ENCODE assay signal across 12 cellular contexts in the genomic region with DNA sequence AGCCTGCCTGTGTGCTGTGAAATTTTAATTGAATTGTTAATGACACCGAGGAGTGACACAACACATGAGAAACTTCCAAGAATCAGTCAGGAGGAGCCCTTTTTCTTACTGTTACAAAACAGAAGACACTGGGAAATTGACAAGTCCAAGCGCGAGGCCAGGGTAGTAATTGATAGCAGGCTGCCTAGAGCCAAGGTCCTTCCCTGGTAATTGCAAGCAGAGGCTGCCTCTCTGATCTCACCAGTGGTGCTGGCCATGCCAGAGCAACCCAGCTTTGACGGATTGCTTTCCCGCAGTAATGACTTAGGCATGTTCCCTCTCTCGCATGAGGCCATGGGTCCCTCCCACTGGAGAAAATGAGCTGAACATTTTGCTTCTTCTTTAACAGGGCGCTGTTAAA.
A peak's percentile ranks its signal among the peaks of the same experiment; 100 is the strongest.
DNase-seq lines count a peak whose midpoint lies in the region; ATAC-seq and TF ChIP-seq lines count a peak whose summit lies in the region.
"Had no signal": no experiment of that assay in that cellular context is flagged by ENCODE, and none has a peak within 500 bp of the region (broad histone marks: within the 10 kb centered on the region; RNA-seq: fewer than 3 reads in every experiment).

No MANE protein-coding gene starts in this region.

- peak; percentile 31 for DNase-seq in BE2C
- DNase-seq in adrenal gland: peak; percentile 81 to 94 (median 91)
- peak; percentile 33 for DNase-seq in glomerular visceral epithelial cell (ENCODE audit: extremely low spot score)
- DNase-seq in posterior vena cava (ENCODE audit: low spot score): peak; percentile 92
- no peak for DNase-seq in HCEC 1CT
- no peak for DNase-seq in NCI-H1105 (lab: John Stamatoyannopoulos, UW)
- DNase-seq in NCI-H748 treated with DMSO at 0.1 percent for 48 hours (lab: John Stamatoyannopoulos, UW): no peak
- DNase-seq: activated T-cell treated with anti-CD3 and anti-CD28 coated beads, Interleukin-2, amount 50 U/mL, for 1 hour; naive thymus-derived CD8-positive, alpha-beta T cell; NCI-H146 had no signal

- H3K36me3 ChIP-seq in BE2C (no peaks in the 10 kb centered on the region), adrenal gland (replicated peaks in 1 of 2) (no peaks in the 10 kb centered on the region)
- H3K36me3 ChIP-seq: BLaER1 treated with 17β-estradiol and CSF1 and Interleukin-3, amounts not matched to agents 10 nM and 100 nM had no signal

- H3K4me1 ChIP-seq in BE2C: peaks cover 4% of the 10 kb centered on the region; the same call in 1 of the 2 replicates
- peaks cover 19 to 39% of the 10 kb centered on the region in 2 donors for H3K4me1 ChIP-seq in adrenal gland (replicated peaks in 1 of 2)

- H3K27me3 ChIP-seq in BE2C (no peaks in the 10 kb centered on the region), adrenal gland (no peaks in the 10 kb centered on the region)
- H3K27me3 ChIP-seq: BLaER1 treated with 17β-estradiol and CSF1 and Interleukin-3, amounts not matched to agents 10 nM and 100 nM had no signal

- no peak for TF ChIP-seq CTCF in BE2C (IDR thresholded peaks at IDR 0.05; ENCODE audit: low read depth, low read length)
- TF ChIP-seq CTCF in adrenal gland (IDR thresholded peaks at IDR 0.05): no peak

- intact Hi-C loops in adrenal gland (cut with DNase I) (no loop called here), posterior vena cava (cut with DNase I) (no loop called here)

- H3K4me3 ChIP-seq in BE2C (ENCODE audit: low read depth, low read length) (no peak overlapping the region), adrenal gland (no peak overlapping the region)
- H3K4me3 ChIP-seq: BLaER1 treated with 17β-estradiol and CSF1 and Interleukin-3, amounts not matched to agents 10 nM and 100 nM had no signal

- no peaks in the 10 kb centered on the region for H3K9me3 ChIP-seq in BE2C
- no peaks in the 10 kb centered on the region for H3K9me3 ChIP-seq in adrenal gland (replicated peaks in 1 of 3)
- H3K9me3 ChIP-seq: BLaER1 treated with 17β-estradiol and CSF1 and Interleukin-3, amounts not matched to agents 10 nM and 100 nM had no signal

- peak overlapping the region in 4 of 5 donors; percentile 22 to 79 (median 55) for H3K27ac ChIP-seq in adrenal gland
- H3K27ac ChIP-seq: BLaER1 treated with 17β-estradiol and CSF1 and Interleukin-3, amounts not matched to agents 10 nM and 100 nM had no signal

- 44 to 64% (median 49%) methylated on average over 7 of the region's 7 CpGs for WGBS in adrenal gland, 4 donors

- no peak for ATAC-seq in GM18907 (IDR thresholded peaks at IDR 0.05; ENCODE audit: unreplicated experiment)
- ATAC-seq: naive thymus-derived CD8-positive, alpha-beta T cell had no signal

- TF ChIP-seq POLR2A in adrenal gland (IDR thresholded peaks at IDR 0.05): no peak

Comparison
In these comparisons a context has a peak if more than half of its experiments do, and no peak if none do; other contexts are left out.
1. DNase-seq: peak in BE2C (single experiment), adrenal gland (7 of 7), glomerular visceral epithelial cell (single experiment) and posterior vena cava (single experiment); none in HCEC 1CT (single experiment), NCI-H1105 (single experiment) and NCI-H748 treated with DMSO at 0.1 percent for 48 hours (single experiment).